ENCODE assay signal across 17 cellular contexts in the genomic region with DNA sequence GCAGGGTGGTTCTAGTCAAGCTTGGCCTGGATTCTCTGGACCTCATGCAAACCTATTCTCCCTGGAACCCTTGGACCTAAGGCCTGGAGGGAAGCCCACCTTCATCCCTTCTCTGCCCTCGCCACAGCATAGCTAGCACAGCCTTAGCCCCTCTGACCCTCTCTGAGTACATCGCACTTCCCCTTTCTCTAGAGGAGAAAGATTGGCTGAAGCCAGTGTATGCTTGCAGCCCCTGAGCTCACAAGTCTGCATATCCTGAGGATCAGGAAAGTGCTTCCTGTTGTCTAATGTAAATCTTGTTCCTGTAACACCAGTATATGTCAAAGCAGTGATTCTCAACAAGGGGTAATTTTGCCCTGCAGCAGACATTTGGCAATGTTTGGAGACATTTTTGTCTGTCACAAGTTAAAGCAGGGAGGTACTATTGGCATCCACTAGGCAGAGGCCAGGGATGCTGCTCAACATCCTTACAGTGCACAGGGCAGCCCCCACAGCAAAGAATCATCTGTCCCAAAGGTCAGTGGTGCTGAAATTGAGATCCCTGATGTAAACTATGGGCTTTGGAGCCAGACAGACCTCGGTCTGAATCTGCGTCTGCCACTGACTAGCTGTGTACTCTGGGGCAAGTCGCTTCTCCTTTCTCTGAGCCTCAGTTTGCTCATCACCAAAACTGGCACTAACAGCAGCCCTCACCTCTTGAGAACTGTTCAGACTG. TPM values are rescaled to one million over a fixed set of nuclear protein-coding genes. Genes with fewer than 3 reads are reported as not detected.
A peak's percentile ranks its signal among the peaks of the same experiment; 100 is the strongest.
DNase-seq lines count a peak whose midpoint lies in the region; ATAC-seq and TF ChIP-seq lines count a peak whose summit lies in the region.
"Had no signal": no experiment of that assay in that cellular context is flagged by ENCODE, and none has a peak within 500 bp of the region (broad histone marks: within the 10 kb centered on the region; RNA-seq: fewer than 3 reads in every experiment).

No MANE protein-coding gene starts in this region.

- peaks cover 0 to 2% (median 0%) of the 10 kb centered on the region in 5 donors for H3K36me3 Mint-ChIP-seq in naive thymus-derived CD4-positive, alpha-beta T cell
- H3K36me3 Mint-ChIP-seq in activated CD4-positive, alpha-beta T cell treated with anti-CD3 and anti-CD28 coated beads for 36 hours (ENCODE audit: low read depth): peaks cover 2% of the 10 kb centered on the region

- intact Hi-C loops in naive thymus-derived CD4-positive, alpha-beta T cell (cut with micrococcal nuclease): no loop called here
- intact Hi-C loops in activated CD4-positive, alpha-beta T cell treated with anti-CD3 and anti-CD28 coated beads for 36 hours (cut with DNase I, micrococcal nuclease): no loop called here

- TF ChIP-seq CTCF in C4-2B (conservative IDR thresholded peaks at IDR 0.05) (no peak), VCaP (conservative IDR thresholded peaks at IDR 0.05) (no peak)

- H3K4me3 Mint-ChIP-seq in naive thymus-derived CD4-positive, alpha-beta T cell: peak overlapping the region in 6 of 10 donors; percentile 6 to 92 (median 24)
- no peak overlapping the region for H3K4me3 Mint-ChIP-seq in activated CD4-positive, alpha-beta T cell treated with anti-CD3 and anti-CD28 coated beads for 36 hours
- H3K4me3 Mint-ChIP-seq: stimulated activated effector memory CD8-positive, alpha-beta T cell treated with anti-CD3 and anti-CD28 coated beads, Interleukin-12 subunit alpha, Interleukin-12 subunit beta, amount 100 ng/mL, for 72 hours had no signal

- no peaks in the 10 kb centered on the region for H3K27me3 ChIP-seq in naive thymus-derived CD4-positive, alpha-beta T cell (ENCODE audit: control insufficient read depth in 2 of 2, insufficient read depth in 2 of 2, low read length in 2 of 2)
- H3K27me3 ChIP-seq: SJSA1 had no signal

- H3K9me3 Mint-ChIP-seq in naive thymus-derived CD4-positive, alpha-beta T cell: no peaks in the 10 kb centered on the region
- no peaks in the 10 kb centered on the region for H3K9me3 Mint-ChIP-seq in activated CD4-positive, alpha-beta T cell treated with anti-CD3 and anti-CD28 coated beads for 36 hours (ENCODE audit: low read depth)
- H3K9me3 Mint-ChIP-seq: stimulated activated effector memory CD8-positive, alpha-beta T cell treated with anti-CD3 and anti-CD28 coated beads, Interleukin-12 subunit alpha, Interleukin-12 subunit beta, amount 100 ng/mL, for 72 hours had no signal

- H3K27me3 Mint-ChIP-seq in naive thymus-derived CD4-positive, alpha-beta T cell: peaks cover 4 to 50% (median 21%) of the 10 kb centered on the region in 5 donors
- peaks cover 16% of the 10 kb centered on the region for H3K27me3 Mint-ChIP-seq in activated CD4-positive, alpha-beta T cell treated with anti-CD3 and anti-CD28 coated beads for 36 hours

- peaks cover 0 to 4% (median 0%) of the 10 kb centered on the region in 3 experiments for H3K36me3 ChIP-seq in naive thymus-derived CD4-positive, alpha-beta T cell (ENCODE audit: control insufficient read depth in 2 of 3, insufficient read depth in 3 of 3, low read length in 3 of 3)

- POLR2A ChIA-PET in naive thymus-derived CD4-positive, alpha-beta T cell (lab: Charles Lee): no interaction called here
- POLR2A ChIA-PET in activated CD4-positive, alpha-beta T cell treated with anti-CD3 and anti-CD28 coated beads for 36 hours (lab: Charles Lee): no interaction called here

- H3K4me3 ChIP-seq in naive thymus-derived CD4-positive, alpha-beta T cell (ENCODE audit: low read length): no peak overlapping the region
- H3K4me3 ChIP-seq: SJSA1 had no signal

- H3K27ac Mint-ChIP-seq in naive thymus-derived CD4-positive, alpha-beta T cell: no peak overlapping the region
- H3K27ac Mint-ChIP-seq in activated CD4-positive, alpha-beta T cell treated with anti-CD3 and anti-CD28 coated beads for 36 hours: no peak overlapping the region

- H3K4me1 ChIP-seq in naive thymus-derived CD4-positive, alpha-beta T cell (ENCODE audit: control insufficient read depth in 2 of 2, insufficient read depth in 2 of 2, low read length in 2 of 2): peaks cover 9 to 22% of the 10 kb centered on the region in 2 donors

- no peaks in the 10 kb centered on the region for H3K9me3 ChIP-seq in naive thymus-derived CD4-positive, alpha-beta T cell (ENCODE audit: control insufficient read depth in 2 of 3, low read length in 3 of 3)
- H3K9me3 ChIP-seq: SJSA1 had no signal

- ATAC-seq in naive thymus-derived CD4-positive, alpha-beta T cell: no peak
- no peak for ATAC-seq in HG03159 (IDR thresholded peaks at IDR 0.05; ENCODE audit: unreplicated experiment)
- ATAC-seq in activated CD4-positive, alpha-beta T cell treated with anti-CD3 and anti-CD28 coated beads for 36 hours: no peak
- ATAC-seq: left ventricle myocardium superior; stimulated activated effector memory CD8-positive, alpha-beta T cell treated with anti-CD3 and anti-CD28 coated beads, Interleukin-12 subunit alpha, Interleukin-12 subunit beta, amount 100 ng/mL, for 72 hours had no signal

- H3K27ac ChIP-seq in C4-2B (peak overlapping the region; percentile 94), VCaP (peak overlapping the region; percentile 99)
- no peak overlapping the region for H3K27ac ChIP-seq in naive thymus-derived CD4-positive, alpha-beta T cell (ENCODE audit: low read depth, low read length)
- H3K27ac ChIP-seq: HL-60, SJSA1 had no signal

- CTCF ChIA-PET in naive thymus-derived CD4-positive, alpha-beta T cell (lab: Charles Lee): interaction anchor here (0.6 kb wide), 1 partner anchor 514 kb away, joined by 4 read pairs; no protein-coding TSS in a partner anchor
- CTCF ChIA-PET in activated CD4-positive, alpha-beta T cell treated with anti-CD3 and anti-CD28 coated beads for 36 hours (lab: Charles Lee): interaction anchor here (1.0 to 1.4 kb wide), 2 partner anchors 25 to 40 kb away, joined by 3 to 6 read pairs; no protein-coding TSS in a partner anchor

- peaks cover 18 to 30% (median 23%) of the 10 kb centered on the region in 7 donors for H3K4me1 Mint-ChIP-seq in naive thymus-derived CD4-positive, alpha-beta T cell
- H3K4me1 Mint-ChIP-seq in activated CD4-positive, alpha-beta T cell treated with anti-CD3 and anti-CD28 coated beads for 36 hours: peaks cover 19% of the 10 kb centered on the region

- peak; percentile 47 for DNase-seq in KG1 (lab: John Stamatoyannopoulos, UW)
- DNase-seq in naive thymus-derived CD4-positive, alpha-beta T cell: no peak
- DNase-seq in activated CD4-positive, alpha-beta T cell treated with anti-CD3 and anti-CD28 coated beads for 4 hours: no peak
- DNase-seq in activated CD8-positive, alpha-beta memory T cell treated with anti-CD3 and anti-CD28 coated beads for 24 hours: no peak
- no peak for DNase-seq in activated CD4-positive, alpha-beta T cell treated with anti-CD3 and anti-CD28 coated beads for 36 hours
- DNase-seq: activated CD4-positive, alpha-beta T cell treated with anti-CD3 and anti-CD28 coated beads, Interleukin-2, amount 50 U/mL, for 1 hour; caudate nucleus; left ventricle myocardium superior; NCI-H1417; posterior cingulate gyrus; stimulated activated CD4-positive, alpha-beta T cell treated with anti-CD3 and anti-CD28 coated beads, Interleukin-1b, Interleukin-23, amount 100 ng/mL, for 48 hours had no signal

RNA-seq across cellular contexts. Expression of gene PRKCD, which starts 2.2 kb away (rescaled TPM):
- 10 to 100 TPM; 10.2 to 72.8 (median 18.7) TPM for total RNA-seq in naive thymus-derived CD4-positive, alpha-beta T cell
- 10 to 100 TPM in 1 of 2 donors, 1 to 10 TPM in 1; 7.7 to 17.5 TPM for polyA plus RNA-seq in naive thymus-derived CD4-positive, alpha-beta T cell
- 10 to 100 TPM; 22.0 to 26.5 TPM for total RNA-seq in activated CD4-positive, alpha-beta T cell treated with anti-CD3 and anti-CD28 coated beads for 36 hours

RNA-seq across cellular contexts. Expression of gene RFT1, which starts 28.6 kb away (rescaled TPM):
- total RNA-seq in naive thymus-derived CD4-positive, alpha-beta T cell: 10 to 100 TPM; 16.0 to 32.0 (median 26.0) TPM
- 10 to 100 TPM; 22.9 to 24.1 TPM for polyA plus RNA-seq in naive thymus-derived CD4-positive, alpha-beta T cell
- total RNA-seq in activated CD4-positive, alpha-beta T cell treated with anti-CD3 and anti-CD28 coated beads for 36 hours: 10 to 100 TPM; 39.8 to 49.0 TPM
